Comparison of ENCODE assay signal across 17 cellular contexts in the genomic region with DNA sequence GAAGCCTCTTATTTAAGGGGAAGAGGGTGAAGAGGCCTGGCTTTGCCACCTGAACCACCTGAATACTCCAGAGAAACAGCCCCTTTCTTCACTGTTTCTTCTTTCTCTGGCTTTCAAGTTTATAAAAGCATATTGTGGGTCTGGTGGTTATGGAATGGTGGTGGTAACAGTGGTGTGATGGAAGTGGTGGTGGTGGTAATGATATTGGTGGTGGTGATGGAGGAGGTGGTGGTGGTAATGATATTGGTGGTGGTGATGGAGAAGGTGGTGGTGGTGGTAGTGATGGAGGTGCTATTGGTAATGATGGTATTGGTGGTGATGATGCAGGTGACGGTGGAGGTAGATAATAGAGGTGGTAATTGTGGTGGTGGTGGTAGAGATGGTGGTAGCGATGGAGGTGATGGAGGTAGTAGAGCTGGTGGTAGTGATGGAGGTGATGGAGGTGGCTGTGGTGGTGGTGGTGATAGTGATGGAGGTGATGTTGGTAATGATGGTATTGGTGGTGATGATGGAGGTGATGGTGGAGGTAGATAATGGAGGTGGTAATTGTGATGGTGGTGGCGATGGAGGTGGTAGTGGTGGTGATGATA. TPM values are rescaled to one million over a fixed set of nuclear protein-coding genes. Genes with fewer than 3 reads are reported as not detected.
"Had no signal": no experiment of that assay in that cellular context is flagged by ENCODE, and none has a peak within 500 bp of the region (broad histone marks: within the 10 kb centered on the region; RNA-seq: fewer than 3 reads in every experiment).

No MANE protein-coding gene starts in this region.

- H3K4me3 Mint-ChIP-seq: activated CD8-positive, alpha-beta T cell treated with anti-CD3 and anti-CD28 coated beads for 36 hours; activated naive CD4-positive, alpha-beta T cell treated with anti-CD3 and anti-CD28 coated beads for 36 hours; activated T-helper 1 cell treated with anti-CD3 and anti-CD28 coated beads, Interleukin-12 subunit alpha, Interleukin-12 subunit beta, Interleukin-2, Interleukin-4 antibody, amounts not matched to agents 30 ng/mL and 10 ng/mL and 1 ng/mL, durations not matched to agents 14 hours and 24 hours and 36 hours; brain; natural killer cell had no signal

- H3K4me1 ChIP-seq: psoas muscle had no signal

- H3K36me3 ChIP-seq: adrenal gland, spleen, suprapubic skin, upper lobe of right lung had no signal

- H3K9me3 ChIP-seq: adrenal gland, psoas muscle, spleen, suprapubic skin, upper lobe of right lung had no signal

- H3K27ac ChIP-seq: psoas muscle, spleen, suprapubic skin, upper lobe of right lung had no signal

- H3K9me3 Mint-ChIP-seq: activated naive CD4-positive, alpha-beta T cell treated with anti-CD3 and anti-CD28 coated beads for 36 hours; activated T-helper 1 cell treated with anti-CD3 and anti-CD28 coated beads, Interleukin-12 subunit alpha, Interleukin-12 subunit beta, Interleukin-2, Interleukin-4 antibody, amounts not matched to agents 30 ng/mL and 10 ng/mL and 1 ng/mL, durations not matched to agents 14 hours and 24 hours and 36 hours; natural killer cell had no signal

- ATAC-seq: activated CD8-positive, alpha-beta T cell treated with anti-CD3 and anti-CD28 coated beads for 36 hours; left cardiac atrium; natural killer cell; psoas muscle; sciatic nerve; upper lobe of right lung had no signal

- H3K4me3 ChIP-seq: psoas muscle, spleen, suprapubic skin, upper lobe of right lung had no signal

- H3K27me3 ChIP-seq: adrenal gland had no signal

- H3K4me1 Mint-ChIP-seq: natural killer cell had no signal

- DNase-seq: activated CD4-positive, alpha-beta T cell treated with anti-CD3 and anti-CD28 coated beads for 4 hours; activated CD8-positive, alpha-beta memory T cell treated with anti-CD3 and anti-CD28 coated beads, Interleukin-2, amount 50 U/mL, for 48 hours; activated CD8-positive, alpha-beta T cell treated with anti-CD3 and anti-CD28 coated beads for 36 hours; activated naive CD4-positive, alpha-beta T cell treated with anti-CD3 and anti-CD28 coated beads for 36 hours; left cardiac atrium; natural killer cell; psoas muscle; spleen; stimulated activated CD4-positive, alpha-beta T cell treated with anti-CD3 and anti-CD28 coated beads, Interleukin-2, amount 100 ng/mL, for 24 hours; stimulated activated naive CD4-positive, alpha-beta T cell; upper lobe of right lung had no signal

- H3K27ac Mint-ChIP-seq: activated CD8-positive, alpha-beta T cell treated with anti-CD3 and anti-CD28 coated beads for 36 hours; activated naive CD4-positive, alpha-beta T cell treated with anti-CD3 and anti-CD28 coated beads for 36 hours; activated T-helper 1 cell treated with anti-CD3 and anti-CD28 coated beads, Interleukin-12 subunit alpha, Interleukin-12 subunit beta, Interleukin-2, Interleukin-4 antibody, amounts not matched to agents 30 ng/mL and 10 ng/mL and 1 ng/mL, durations not matched to agents 14 hours and 24 hours and 36 hours; natural killer cell had no signal

- H3K36me3 Mint-ChIP-seq: brain, natural killer cell had no signal

RNA-seq across cellular contexts. Expression of a gene that starts 14.1 kb away (rescaled TPM):
- total RNA-seq: activated CD8-positive, alpha-beta T cell treated with anti-CD3 and anti-CD28 coated beads for 36 hours; dermis blood vessel endothelial cell; natural killer cell; psoas muscle; suprapubic skin had no signal
